In the genomic region with DNA sequence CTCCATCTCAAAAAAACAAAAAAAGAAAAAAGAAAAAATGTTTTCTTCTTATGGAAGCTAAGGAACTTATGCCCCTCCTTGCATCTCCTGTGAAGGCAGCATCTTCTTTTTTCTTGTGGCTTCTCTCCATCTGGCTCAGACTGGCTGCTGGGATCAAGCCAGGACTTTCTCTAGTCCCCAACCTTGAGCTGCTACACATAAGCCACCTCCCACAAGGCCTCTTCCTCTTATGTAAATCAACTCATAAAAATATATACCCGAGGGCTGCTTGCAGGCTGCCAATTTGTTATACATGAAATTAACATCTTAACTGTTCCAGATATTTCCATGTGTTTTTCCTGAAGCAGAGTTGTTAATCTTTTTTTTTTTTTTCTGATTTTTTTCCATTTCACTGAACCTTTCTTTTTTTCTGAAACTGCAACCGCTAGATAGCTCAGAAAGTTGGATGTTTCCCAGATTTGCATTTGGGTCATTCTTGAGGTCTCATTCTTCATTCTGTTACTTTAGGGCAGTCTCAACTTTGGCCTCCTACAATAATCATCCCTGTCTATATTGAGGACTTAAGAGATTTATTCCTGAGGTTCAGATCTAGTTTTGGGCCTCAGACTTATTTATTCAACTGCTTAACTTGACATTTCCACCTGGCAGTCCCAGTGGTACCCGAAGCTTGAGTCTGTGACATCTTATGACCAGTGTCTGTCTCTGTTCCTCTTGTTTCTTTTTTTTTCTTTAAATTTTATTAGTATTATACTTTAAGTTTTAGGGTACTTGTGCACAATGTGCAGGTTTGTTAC, we compare ENCODE assay signal across 9 cellular contexts. TPM values are rescaled to one million over a fixed set of nuclear protein-coding genes. Genes with fewer than 3 reads are reported as not detected.
DNase-seq lines count a peak whose midpoint lies in the region; ATAC-seq, FAIRE-seq and TF ChIP-seq lines count a peak whose summit lies in the region.
"Had no signal": no experiment of that assay in that cellular context is flagged by ENCODE, and none has a peak within 500 bp of the region (broad histone marks: within the 10 kb centered on the region; RNA-seq: fewer than 3 reads in every experiment).

No MANE protein-coding gene starts in this region.

- H3K9me3 ChIP-seq in A673 (ENCODE audit: low read depth, low read length, poor library complexity, severe bottlenecking) (no peaks in the 10 kb centered on the region), astrocyte (ENCODE audit: insufficient read depth, low read depth, low read length) (no peaks in the 10 kb centered on the region), osteoblast (ENCODE audit: low read depth, low read length) (no peaks in the 10 kb centered on the region)
- no peaks in the 10 kb centered on the region for H3K9me3 ChIP-seq in CD8-positive, alpha-beta T cell (ENCODE audit: low read length)

- H3K4me3 ChIP-seq in A673 (ENCODE audit: low read depth, low read length, poor library complexity, severe bottlenecking) (peak overlapping the region; percentile 8), astrocyte (ENCODE audit: insufficient read depth, low read depth, low read length) (no peak overlapping the region), osteoblast (ENCODE audit: insufficient read depth, low read length) (no peak overlapping the region)
- H3K4me3 ChIP-seq in CD8-positive, alpha-beta T cell (ENCODE audit: low read depth, low read length) = no peak overlapping the region

- H3K4me1 ChIP-seq in A673 (ENCODE audit: insufficient read depth, low read length, poor library complexity, severe bottlenecking) = peaks cover 42% of the 10 kb centered on the region
- peaks cover 25% of the 10 kb centered on the region for H3K4me1 ChIP-seq in astrocyte (ENCODE audit: insufficient read depth, low read length)
- H3K4me1 ChIP-seq in osteoblast (ENCODE audit: insufficient read depth, low read length) = peaks cover 45% of the 10 kb centered on the region
- H3K4me1 ChIP-seq in CD8-positive, alpha-beta T cell (ENCODE audit: insufficient read depth, low read length) = no peaks in the 10 kb centered on the region

- no peak overlapping the region for H3K9ac ChIP-seq in astrocyte (ENCODE audit: low read length)

- H3K27me3 ChIP-seq in A673 (replicated peaks; ENCODE audit: insufficient read depth, low read depth, low read length, poor library complexity) = no peaks in the 10 kb centered on the region
- no peaks in the 10 kb centered on the region for H3K27me3 ChIP-seq in astrocyte (ENCODE audit: insufficient read depth, low read length)
- no peaks in the 10 kb centered on the region for H3K27me3 ChIP-seq in osteoblast (ENCODE audit: insufficient read depth, low read length)
- H3K27me3 ChIP-seq in CD8-positive, alpha-beta T cell (ENCODE audit: insufficient read depth, low read length) = no peaks in the 10 kb centered on the region

- BruUV-seq in A673 (replicated peaks; lab: Mats Ljungman, UMichigan) = no TSS peak

- POLR2A ChIA-PET in A673 (lab: Charles Lee; ENCODE audit: low non-redundant PET) = interaction anchor here (0.7 kb wide), 1 partner anchor 40 kb away, joined by 4 read pairs; no protein-coding TSS in a partner anchor
- POLR2A ChIA-PET in CD8-positive, alpha-beta T cell (lab: Charles Lee) = interaction anchor here (0.9 kb wide), 1 partner anchor 44 kb away, joined by 3 read pairs; no protein-coding TSS in a partner anchor

- FAIRE-seq in astrocyte (lab: Jason Lieb, UNC) = no peak

- TF ChIP-seq CTCF in A673 (conservative IDR thresholded peaks at IDR 0.05; ENCODE audit: low read depth, low read length) (no peak), astrocyte (IDR thresholded peaks at IDR 0.05; ENCODE audit: insufficient read depth, low read depth, low read length) (no peak), osteoblast (IDR thresholded peaks at IDR 0.05; ENCODE audit: extremely low read depth, low read depth, low read length) (no peak)
- TF ChIP-seq CTCF in CD8-positive, alpha-beta T cell (IDR thresholded peaks at IDR 0.05) = no peak

- H3K36me3 Mint-ChIP-seq in astrocyte (ENCODE audit: low read depth, unreplicated experiment) = peaks cover 3% of the 10 kb centered on the region
- peaks cover 5% of the 10 kb centered on the region for H3K36me3 Mint-ChIP-seq in CD8-positive, alpha-beta T cell

- H4K20me1 ChIP-seq in astrocyte (ENCODE audit: insufficient read depth, low read length) (peaks cover 43% of the 10 kb centered on the region), osteoblast (ENCODE audit: insufficient read depth, low read length) (peaks cover 26% of the 10 kb centered on the region)

- peak; percentile 87 for DNase-seq in A673 (ENCODE audit: low spot score)
- DNase-seq in astrocyte (ENCODE audit: low read depth) = peak; percentile 77
- no peak for DNase-seq in osteoblast (ENCODE audit: insufficient read length, low spot score, missing footprints)
- DNase-seq in CD8-positive, alpha-beta T cell = no peak
- no peak for DNase-seq in islet precursor cell
- no peak for DNase-seq in NCI-H2107 treated with DMSO at 0.1 percent for 48 hours (lab: John Stamatoyannopoulos, UW; ENCODE audit: unreplicated experiment)

- H3K27ac ChIP-seq in A673 (ENCODE audit: low read depth, low read length, poor library complexity, severe bottlenecking) (no peak overlapping the region), astrocyte (ENCODE audit: low read depth, low read length) (no peak overlapping the region), osteoblast (ENCODE audit: low read depth, low read length) (no peak overlapping the region)
- H3K27ac ChIP-seq in CD8-positive, alpha-beta T cell (ENCODE audit: low read depth, low read length) = no peak overlapping the region

- intact Hi-C loops in A673 (cut with micrococcal nuclease; ENCODE audit: unreplicated experiment) = loop anchor here (5.0 kb wide), 1 partner anchor 88 kb away; no protein-coding TSS in a partner anchor
- intact Hi-C loops in CD8-positive, alpha-beta T cell (cut with DNase I, micrococcal nuclease) = no loop called here

- H3K79me2 ChIP-seq in astrocyte (ENCODE audit: insufficient read depth, low read length) = peaks cover 84% of the 10 kb centered on the region
- peaks cover 83% of the 10 kb centered on the region for H3K79me2 ChIP-seq in osteoblast (ENCODE audit: insufficient read depth, low read length)

- H3K36me3 ChIP-seq in A673 (ENCODE audit: insufficient read depth, low read length, poor library complexity, severe bottlenecking) = no peaks in the 10 kb centered on the region
- H3K36me3 ChIP-seq in astrocyte (ENCODE audit: insufficient read depth, low read length) = no peaks in the 10 kb centered on the region
- H3K36me3 ChIP-seq in osteoblast (ENCODE audit: insufficient read depth, low read length) = peaks cover 3% of the 10 kb centered on the region
- no peaks in the 10 kb centered on the region for H3K36me3 ChIP-seq in CD8-positive, alpha-beta T cell (ENCODE audit: insufficient read depth, low read length)

- H3K4me2 ChIP-seq in astrocyte (ENCODE audit: low read length) = peak overlapping the region; percentile 47
- H3K4me2 ChIP-seq in osteoblast (ENCODE audit: insufficient read depth, low read length) = peak overlapping the region; percentile 30

- H3K27me3 Mint-ChIP-seq in astrocyte (ENCODE audit: low read depth, unreplicated experiment) = no peaks in the 10 kb centered on the region
- H3K27me3 Mint-ChIP-seq in CD8-positive, alpha-beta T cell (ENCODE audit: low read depth) = no peaks in the 10 kb centered on the region

- no peak overlapping the region for H2AFZ ChIP-seq in astrocyte (ENCODE audit: low read depth, low read length)
- no peak overlapping the region for H2AFZ ChIP-seq in osteoblast (ENCODE audit: low read length)

- H3K4me1 Mint-ChIP-seq in astrocyte (ENCODE audit: low read depth, unreplicated experiment) = peaks cover 31% of the 10 kb centered on the region
- H3K4me1 Mint-ChIP-seq in CD8-positive, alpha-beta T cell (ENCODE audit: low read depth) = peaks cover 34% of the 10 kb centered on the region

- no peaks in the 10 kb centered on the region for H3K9me3 Mint-ChIP-seq in astrocyte (ENCODE audit: unreplicated experiment)
- no peaks in the 10 kb centered on the region for H3K9me3 Mint-ChIP-seq in CD8-positive, alpha-beta T cell

- H3K4me3 Mint-ChIP-seq in astrocyte (ENCODE audit: unreplicated experiment) = no peak overlapping the region
- no peak overlapping the region for H3K4me3 Mint-ChIP-seq in CD8-positive, alpha-beta T cell
- H3K4me3 Mint-ChIP-seq: neural crest cell had no signal

- CTCF ChIA-PET in A673 (lab: Charles Lee) = interaction anchor here (0.7 kb wide), 1 partner anchor 406 kb away, joined by 9 read pairs; no protein-coding TSS in a partner anchor
- CTCF ChIA-PET in CD8-positive, alpha-beta T cell (lab: Charles Lee) = interaction anchor here (1.0 kb wide), 1 partner anchor 10 kb away, joined by 3 read pairs; a partner anchor contains a TSS

- ATAC-seq in GM19043 (IDR thresholded peaks at IDR 0.05; ENCODE audit: low read depth, unreplicated experiment) (peak; percentile 83), HG03175 (IDR thresholded peaks at IDR 0.05; ENCODE audit: unreplicated experiment) (peak; percentile 78)
- no peak for ATAC-seq in CD8-positive, alpha-beta T cell

- H3K27ac Mint-ChIP-seq in astrocyte (ENCODE audit: unreplicated experiment) = no peak overlapping the region
- H3K27ac Mint-ChIP-seq in CD8-positive, alpha-beta T cell = no peak overlapping the region

RNA-seq across cellular contexts. Expression of a gene that starts 10.3 kb away (rescaled TPM):
- total RNA-seq in A673 (2021) (3.5 and 5.8 TPM in 2 replicates), astrocyte (29.2 and 29.5 TPM in 2 replicates), osteoblast (66.3 and 98.1 TPM in 2 replicates)
- total RNA-seq in CD8-positive, alpha-beta T cell = 10 to 100 TPM; 18.0 to 18.2 TPM

RNA-seq across cellular contexts. Expression of a gene that starts 15.9 kb away (rescaled TPM):
- 28.9 and 35.1 TPM in 2 replicates for total RNA-seq in A673 (2021)
- 22.1 and 22.7 TPM in 2 replicates for total RNA-seq in astrocyte
- total RNA-seq in osteoblast = 74.3 and 77.1 TPM in 2 replicates
- 10 to 100 TPM; 18.8 to 20.4 TPM for total RNA-seq in CD8-positive, alpha-beta T cell

Comparison
In these comparisons a context has a peak if more than half of its experiments do, and no peak if none do; other contexts are left out.
1. DNase-seq: peak in A673 (single experiment) and astrocyte (single experiment); none in osteoblast (single experiment), CD8-positive, alpha-beta T cell (0 of 7), islet precursor cell (single experiment) and NCI-H2107 treated with DMSO at 0.1 percent for 48 hours (single experiment).